1 cellular context compared by ENCODE assay signal in genomic region chr14:75880512-75880911, GRCh38.
TF ChIP-seq lines count a peak whose summit lies in the region.

No MANE protein-coding gene starts in this region.

TF ChIP-seq in HepG2, 621 proteins besides CTCF, POLR2A, EP300 and RAD21:
- TF ChIP-seq, protein P1, sequence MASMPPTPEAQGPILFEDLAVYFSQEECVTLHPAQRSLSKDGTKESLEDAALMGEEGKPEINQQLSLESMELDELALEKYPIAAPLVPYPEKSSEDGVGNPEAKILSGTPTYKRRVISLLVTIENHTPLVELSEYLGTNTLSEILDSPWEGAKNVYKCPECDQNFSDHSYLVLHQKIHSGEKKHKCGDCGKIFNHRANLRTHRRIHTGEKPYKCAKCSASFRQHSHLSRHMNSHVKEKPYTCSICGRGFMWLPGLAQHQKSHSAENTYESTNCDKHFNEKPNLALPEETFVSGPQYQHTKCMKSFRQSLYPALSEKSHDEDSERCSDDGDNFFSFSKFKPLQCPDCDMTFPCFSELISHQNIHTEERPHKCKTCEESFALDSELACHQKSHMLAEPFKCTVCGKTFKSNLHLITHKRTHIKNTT (CRISPR knock-in tag; IDR thresholded peaks at IDR 0.05), result no peak
- TF ChIP-seq ZNF687 (CRISPR knock-in tag; IDR thresholded peaks at IDR 0.05), result no peak
- no peak for TF ChIP-seq ZBTB39 (CRISPR knock-in tag; IDR thresholded peaks at IDR 0.05)
- no peak for TF ChIP-seq SMARCC2 (IDR thresholded peaks at IDR 0.05)
- TF ChIP-seq SMC3 (IDR thresholded peaks at IDR 0.05; ENCODE audit: low read length), result peak; percentile 4; the same call in 1 of the 2 replicates
- no peak for TF ChIP-seq ZMYM3 (CRISPR knock-in tag; IDR thresholded peaks at IDR 0.05)
